Comparison of ENCODE assay signal across 1 cellular context in genomic region chr9:83526901-83527300, GRCh38.
TF ChIP-seq lines count a peak whose summit lies in the region.

No MANE protein-coding gene starts in this region.

TF ChIP-seq in HepG2, 621 proteins besides CTCF, POLR2A, EP300 and RAD21 (continued from another document):
- TF ChIP-seq, protein P1, sequence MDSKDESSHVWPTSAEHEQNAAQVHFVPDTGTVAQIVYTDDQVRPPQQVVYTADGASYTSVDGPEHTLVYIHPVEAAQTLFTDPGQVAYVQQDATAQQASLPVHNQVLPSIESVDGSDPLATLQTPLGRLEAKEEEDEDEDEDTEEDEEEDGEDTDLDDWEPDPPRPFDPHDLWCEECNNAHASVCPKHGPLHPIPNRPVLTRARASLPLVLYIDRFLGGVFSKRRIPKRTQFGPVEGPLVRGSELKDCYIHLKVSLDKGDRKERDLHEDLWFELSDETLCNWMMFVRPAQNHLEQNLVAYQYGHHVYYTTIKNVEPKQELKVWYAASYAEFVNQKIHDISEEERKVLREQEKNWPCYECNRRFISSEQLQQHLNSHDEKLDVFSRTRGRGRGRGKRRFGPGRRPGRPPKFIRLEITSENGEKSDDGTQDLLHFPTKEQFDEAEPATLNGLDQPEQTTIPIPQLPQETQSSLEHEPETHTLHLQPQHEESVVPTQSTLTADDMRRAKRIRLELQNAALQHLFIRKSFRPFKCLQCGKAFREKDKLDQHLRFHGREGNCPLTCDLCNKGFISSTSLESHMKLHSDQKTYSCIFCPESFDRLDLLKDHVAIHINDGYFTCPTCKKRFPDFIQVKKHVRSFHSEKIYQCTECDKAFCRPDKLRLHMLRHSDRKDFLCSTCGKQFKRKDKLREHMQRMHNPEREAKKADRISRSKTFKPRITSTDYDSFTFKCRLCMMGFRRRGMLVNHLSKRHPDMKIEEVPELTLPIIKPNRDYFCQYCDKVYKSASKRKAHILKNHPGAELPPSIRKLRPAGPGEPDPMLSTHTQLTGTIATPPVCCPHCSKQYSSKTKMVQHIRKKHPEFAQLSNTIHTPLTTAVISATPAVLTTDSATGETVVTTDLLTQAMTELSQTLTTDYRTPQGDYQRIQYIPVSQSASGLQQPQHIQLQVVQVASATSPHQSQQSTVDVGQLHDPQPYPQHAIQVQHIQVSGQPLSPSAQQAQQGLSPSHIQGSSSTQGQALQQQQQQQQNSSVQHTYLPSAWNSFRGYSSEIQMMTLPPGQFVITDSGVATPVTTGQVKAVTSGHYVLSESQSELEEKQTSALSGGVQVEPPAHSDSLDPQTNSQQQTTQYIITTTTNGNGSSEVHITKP (CRISPR knock-in tag; IDR thresholded peaks at IDR 0.05; ENCODE audit: low read depth), result no peak
- TF ChIP-seq SALL1 (CRISPR knock-in tag; IDR thresholded peaks at IDR 0.05) (peak; percentile 64), PBX2 (CRISPR knock-in tag; IDR thresholded peaks at IDR 0.05) (no peak)
